ENCODE assay signal across 9 cellular contexts in the genomic region with DNA sequence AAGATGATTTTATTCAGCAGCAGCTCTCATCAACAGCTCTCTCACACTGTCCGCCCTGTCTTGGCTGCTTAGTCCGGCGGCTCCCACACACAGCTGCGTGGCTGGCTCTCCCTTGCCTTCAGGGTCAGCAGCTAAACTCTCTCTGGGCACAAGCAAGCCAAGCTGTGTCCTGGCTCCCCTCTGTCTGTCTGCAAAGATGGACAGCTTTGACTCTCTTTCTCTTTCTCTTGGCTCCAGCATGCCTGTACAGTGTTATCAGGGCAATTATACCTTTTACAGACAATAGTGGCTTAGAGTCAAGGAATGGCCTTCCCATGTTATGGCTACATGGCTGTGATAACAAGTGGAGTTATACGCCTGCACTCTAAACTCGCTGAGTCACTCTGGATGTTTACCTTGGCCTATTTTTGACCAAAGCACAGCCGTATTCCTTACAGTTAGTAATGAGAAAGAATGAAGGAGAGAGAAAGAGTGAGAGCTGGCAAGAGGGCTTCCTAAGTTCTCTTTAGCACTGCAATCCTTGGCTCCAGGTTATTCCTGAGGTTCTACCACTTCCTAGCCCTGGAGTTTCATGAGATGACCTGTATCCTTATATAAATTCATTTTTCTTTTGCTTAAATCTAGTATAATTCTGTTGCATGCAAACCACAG. TPM values are rescaled to one million over a fixed set of nuclear protein-coding genes. Genes with fewer than 3 reads are reported as not detected.
DNase-seq lines count a peak whose midpoint lies in the region; ATAC-seq, FAIRE-seq and TF ChIP-seq lines count a peak whose summit lies in the region.
"Had no signal": no experiment of that assay in that cellular context is flagged by ENCODE, and none has a peak within 500 bp of the region (broad histone marks: within the 10 kb centered on the region; RNA-seq: fewer than 3 reads in every experiment).

No MANE protein-coding gene starts in this region.

- DNase-seq in MG63 = peak; percentile 79
- DNase-seq in bronchial epithelial cell (ENCODE audit: low read depth) = peak; percentile 74
- DNase-seq in lower lobe of right lung = no peak
- DNase-seq in tibial artery = peak; percentile 39 to 77
- no peak for DNase-seq in activated CD4-positive, alpha-beta T cell treated with anti-CD3 and anti-CD28 coated beads for 36 hours
- no peak for DNase-seq in RWPE1 (ENCODE audit: low spot score)
- DNase-seq: activated naive CD4-positive, alpha-beta T cell had no signal

- no peaks in the 10 kb centered on the region for H3K4me1 Mint-ChIP-seq in activated CD4-positive, alpha-beta T cell treated with anti-CD3 and anti-CD28 coated beads for 36 hours

- no peak for FAIRE-seq in bronchial epithelial cell (lab: Jason Lieb, UNC)

- no peaks in the 10 kb centered on the region for H3K36me3 ChIP-seq in MG63
- no peaks in the 10 kb centered on the region for H3K36me3 ChIP-seq in bronchial epithelial cell (ENCODE audit: control insufficient read depth, insufficient read depth, low read length)
- H3K36me3 ChIP-seq in lower lobe of right lung = no peaks in the 10 kb centered on the region
- H3K36me3 ChIP-seq in tibial artery = no peaks in the 10 kb centered on the region

- no peaks in the 10 kb centered on the region for H3K9me3 Mint-ChIP-seq in activated CD4-positive, alpha-beta T cell treated with anti-CD3 and anti-CD28 coated beads for 36 hours (ENCODE audit: low read depth)

- ATAC-seq in lower lobe of right lung (peak; percentile 30 to 79), HG03571 (IDR thresholded peaks at IDR 0.05; ENCODE audit: unreplicated experiment) (no peak), GM21515 (IDR thresholded peaks at IDR 0.05; ENCODE audit: unreplicated experiment) (no peak)
- ATAC-seq in activated CD4-positive, alpha-beta T cell treated with anti-CD3 and anti-CD28 coated beads for 36 hours = no peak

- POLR2A ChIA-PET in activated CD4-positive, alpha-beta T cell treated with anti-CD3 and anti-CD28 coated beads for 36 hours (lab: Charles Lee) = no interaction called here
- POLR2A ChIA-PET in RWPE1 (lab: Yijun Ruan, JAX; ENCODE audit: low non-redundant PET) = no interaction called here

- H3K27me3 ChIP-seq in MG63 = no peaks in the 10 kb centered on the region
- H3K27me3 ChIP-seq in bronchial epithelial cell (ENCODE audit: control insufficient read depth, insufficient read depth, low read length) = no peaks in the 10 kb centered on the region
- H3K27me3 ChIP-seq in lower lobe of right lung (ENCODE audit: low read depth) = no peaks in the 10 kb centered on the region
- no peaks in the 10 kb centered on the region for H3K27me3 ChIP-seq in tibial artery

- intact Hi-C loops in lower lobe of right lung (cut with DNase I) (no loop called here), tibial artery (cut with DNase I; ENCODE audit: low total_unique reads) (no loop called here)
- intact Hi-C loops in activated CD4-positive, alpha-beta T cell treated with anti-CD3 and anti-CD28 coated beads for 36 hours (cut with DNase I, micrococcal nuclease) = no loop called here

- H3K4me3 ChIP-seq in MG63 (no peak overlapping the region), bronchial epithelial cell (ENCODE audit: low read depth, low read length) (no peak overlapping the region), lower lobe of right lung (no peak overlapping the region), tibial artery (no peak overlapping the region)

- H3K27me3 Mint-ChIP-seq in activated CD4-positive, alpha-beta T cell treated with anti-CD3 and anti-CD28 coated beads for 36 hours = peaks cover 4% of the 10 kb centered on the region

- CTCF ChIA-PET in activated CD4-positive, alpha-beta T cell treated with anti-CD3 and anti-CD28 coated beads for 36 hours (lab: Charles Lee) = no interaction called here
- CTCF ChIA-PET in RWPE1 (lab: Yijun Ruan, JAX) = interaction anchor here (0.5 kb wide), 1 partner anchor 169 kb away, joined by 3 read pairs; no protein-coding TSS in a partner anchor

- no peak overlapping the region for H3K27ac Mint-ChIP-seq in activated CD4-positive, alpha-beta T cell treated with anti-CD3 and anti-CD28 coated beads for 36 hours

- H3K27ac ChIP-seq in lower lobe of right lung (peak overlapping the region; percentile 31), tibial artery (peak overlapping the region; percentile 57 to 69), RWPE1 (no peak overlapping the region)

- TF ChIP-seq CTCF in bronchial epithelial cell (IDR thresholded peaks at IDR 0.05; ENCODE audit: insufficient read depth, low read length, severe bottlenecking) = no peak
- no peak for TF ChIP-seq CTCF in lower lobe of right lung (IDR thresholded peaks at IDR 0.05)
- TF ChIP-seq CTCF in tibial artery (IDR thresholded peaks at IDR 0.05) = no peak
- no peak for TF ChIP-seq CTCF in RWPE1 (conservative IDR thresholded peaks at IDR 0.05; ENCODE audit: low read depth)

- H3K4me3 Mint-ChIP-seq in activated CD4-positive, alpha-beta T cell treated with anti-CD3 and anti-CD28 coated beads for 36 hours = no peak overlapping the region

- H3K36me3 Mint-ChIP-seq in activated CD4-positive, alpha-beta T cell treated with anti-CD3 and anti-CD28 coated beads for 36 hours (ENCODE audit: low read depth) = peaks cover 2% of the 10 kb centered on the region

- no peaks in the 10 kb centered on the region; the same call in none of the 2 replicates for H3K9me3 ChIP-seq in MG63
- H3K9me3 ChIP-seq in lower lobe of right lung = no peaks in the 10 kb centered on the region
- no peaks in the 10 kb centered on the region for H3K9me3 ChIP-seq in tibial artery

- peaks cover 10% of the 10 kb centered on the region for H3K4me1 ChIP-seq in lower lobe of right lung
- peaks cover 0 to 25% (median 15%) of the 10 kb centered on the region in 4 donors for H3K4me1 ChIP-seq in tibial artery

RNA-seq across cellular contexts. Expression of a gene that starts 59.9 kb away (rescaled TPM):
- total RNA-seq in MG63 (2014; rRNA removed; shearing (Covaris generic); ENCODE audit: low replicate concordance) = 0.12 and 0.56 TPM in 2 replicates
- total RNA-seq in bronchial epithelial cell (under 0.01 TPM in 2 replicates), lower lobe of right lung (3.6 TPM)
- under 1 TPM; 0.63 to 0.69 TPM for total RNA-seq in activated CD4-positive, alpha-beta T cell treated with anti-CD3 and anti-CD28 coated beads for 36 hours

Comparison
In these comparisons a context has a peak if more than half of its experiments do, and no peak if none do; other contexts are left out.
1. DNase-seq: peak in MG63 (single experiment), bronchial epithelial cell (single experiment) and tibial artery (2 of 2); none in lower lobe of right lung (single experiment), activated CD4-positive, alpha-beta T cell treated with anti-CD3 and anti-CD28 coated beads for 36 hours (single experiment) and RWPE1 (single experiment).
2. ATAC-seq: peak in lower lobe of right lung (2 of 2); none in HG03571 (single experiment), activated CD4-positive, alpha-beta T cell treated with anti-CD3 and anti-CD28 coated beads for 36 hours (single experiment) and GM21515 (single experiment).